ENCODE assay signal across 1 cellular context in genomic region chr12:51827925-51828818, GRCh38.
TF ChIP-seq lines count a peak whose summit lies in the region.

No MANE protein-coding gene starts in this region.

TF ChIP-seq in HepG2, 621 proteins besides CTCF, POLR2A, EP300 and RAD21 (continued from another document):
- no peak for TF ChIP-seq ZNF33A (CRISPR knock-in tag; IDR thresholded peaks at IDR 0.05; ENCODE audit: borderline replicate concordance)
- TF ChIP-seq ELF3 (CRISPR knock-in tag; IDR thresholded peaks at IDR 0.05) = no peak
- TF ChIP-seq ZNF501 (CRISPR knock-in tag; IDR thresholded peaks at IDR 0.05) = no peak
- no peak for TF ChIP-seq ZSCAN29 (CRISPR knock-in tag; conservative IDR thresholded peaks at IDR 0.05)
- no peak for TF ChIP-seq ARHGAP35 (CRISPR knock-in tag; IDR thresholded peaks at IDR 0.05; ENCODE audit: borderline replicate concordance)
- TF ChIP-seq NCOA1 (CRISPR knock-in tag; IDR thresholded peaks at IDR 0.05) = no peak
- TF ChIP-seq NRL (CRISPR knock-in tag; IDR thresholded peaks at IDR 0.05; ENCODE audit: borderline replicate concordance) = no peak
- no peak for TF ChIP-seq ZNF850 (CRISPR knock-in tag; conservative IDR thresholded peaks at IDR 0.05)
